Comparison of ENCODE assay signal across 18 cellular contexts in genomic region chr10:91144961-91145360, GRCh38.
"Had no signal": no experiment of that assay in that cellular context is flagged by ENCODE, and none has a peak within 500 bp of the region (broad histone marks: within the 10 kb centered on the region; RNA-seq: fewer than 3 reads in every experiment).

No MANE protein-coding gene starts in this region.

- H3K9me3 ChIP-seq: pancreas, stomach, upper lobe of right lung had no signal

- H3K4me1 Mint-ChIP-seq: activated naive CD8-positive, alpha-beta T cell treated with anti-CD3 and anti-CD28 coated beads, Interleukin-2, amount 10 ng/mL, durations not matched to agents 7 days and 5 days; brain; natural killer cell; stimulated activated effector memory CD8-positive, alpha-beta T cell treated with anti-CD3 and anti-CD28 coated beads, Interleukin-12 subunit alpha, Interleukin-12 subunit beta, amount 100 ng/mL, for 72 hours had no signal

- H3K4me3 ChIP-seq: dorsolateral prefrontal cortex, pancreas, stomach, upper lobe of right lung had no signal

- H3K27me3 ChIP-seq: dorsolateral prefrontal cortex, stomach, upper lobe of right lung had no signal

- ATAC-seq: activated CD8-positive, alpha-beta T cell treated with anti-CD3 and anti-CD28 coated beads, Interleukin-2, amount 10 ng/mL, durations not matched to agents 7 days and 5 days; natural killer cell; pancreas; sciatic nerve; stimulated activated effector memory CD8-positive, alpha-beta T cell treated with anti-CD3 and anti-CD28 coated beads, Interleukin-12 subunit alpha, Interleukin-12 subunit beta, amount 100 ng/mL, for 72 hours; upper lobe of right lung had no signal

- H3K27ac Mint-ChIP-seq: activated CD4-positive, alpha-beta T cell treated with anti-CD3 and anti-CD28 coated beads, Interleukin-2, amount 10 ng/mL, durations not matched to agents 24 days and 14 days; activated CD8-positive, alpha-beta T cell treated with anti-CD3 and anti-CD28 coated beads, Interleukin-2, amount 10 ng/mL, durations not matched to agents 7 days and 5 days; activated naive CD8-positive, alpha-beta T cell treated with anti-CD3 and anti-CD28 coated beads, Interleukin-2, amount 10 ng/mL, durations not matched to agents 7 days and 5 days; activated T-cell treated with anti-CD3 and anti-CD28 coated beads, Interleukin-2, amount 50 U/mL, for 24 hours; activated T-helper 2 cell treated with anti-CD3 and anti-CD28 coated beads, Interferon-gamma antibody, Interleukin-2, Interleukin-4, amounts not matched to agents 10 μg/mL and 5 μg/mL and 100 μg/mL, durations not matched to agents 14 hours and 24 hours and 36 hours; brain; natural killer cell; stimulated activated effector memory CD8-positive, alpha-beta T cell treated with anti-CD3 and anti-CD28 coated beads, Interleukin-12 subunit alpha, Interleukin-12 subunit beta, amount 100 ng/mL, for 72 hours had no signal

- H3K4me3 Mint-ChIP-seq: activated CD4-positive, alpha-beta T cell treated with anti-CD3 and anti-CD28 coated beads, Interleukin-2, amount 10 ng/mL, durations not matched to agents 24 days and 14 days; activated CD8-positive, alpha-beta T cell treated with anti-CD3 and anti-CD28 coated beads, Interleukin-2, amount 10 ng/mL, durations not matched to agents 7 days and 5 days; activated naive CD8-positive, alpha-beta T cell treated with anti-CD3 and anti-CD28 coated beads, Interleukin-2, amount 10 ng/mL, durations not matched to agents 7 days and 5 days; activated T-cell treated with anti-CD3 and anti-CD28 coated beads, Interleukin-2, amount 50 U/mL, for 24 hours; brain; natural killer cell; stimulated activated effector memory CD8-positive, alpha-beta T cell treated with anti-CD3 and anti-CD28 coated beads, Interleukin-12 subunit alpha, Interleukin-12 subunit beta, amount 100 ng/mL, for 72 hours had no signal

- H3K36me3 Mint-ChIP-seq: brain; natural killer cell; stimulated activated effector memory CD8-positive, alpha-beta T cell treated with anti-CD3 and anti-CD28 coated beads, Interleukin-12 subunit alpha, Interleukin-12 subunit beta, amount 100 ng/mL, for 72 hours had no signal

- H3K4me1 ChIP-seq: pancreas, stomach, upper lobe of right lung had no signal

- H3K9me3 Mint-ChIP-seq: activated CD4-positive, alpha-beta T cell treated with anti-CD3 and anti-CD28 coated beads, Interleukin-2, amount 10 ng/mL, durations not matched to agents 24 days and 14 days; activated T-cell treated with anti-CD3 and anti-CD28 coated beads, Interleukin-2, amount 50 U/mL, for 24 hours; activated T-helper 2 cell treated with anti-CD3 and anti-CD28 coated beads, Interferon-gamma antibody, Interleukin-2, Interleukin-4, amounts not matched to agents 10 μg/mL and 5 μg/mL and 100 μg/mL, durations not matched to agents 14 hours and 24 hours and 36 hours; brain; natural killer cell; stimulated activated effector memory CD8-positive, alpha-beta T cell treated with anti-CD3 and anti-CD28 coated beads, Interleukin-12 subunit alpha, Interleukin-12 subunit beta, amount 100 ng/mL, for 72 hours had no signal

- DNase-seq: activated CD4-positive, alpha-beta T cell treated with anti-CD3 and anti-CD28 coated beads, Interleukin-2, amount 10 ng/mL, durations not matched to agents 24 days and 14 days; activated CD8-positive, alpha-beta T cell treated with anti-CD3 and anti-CD28 coated beads, Interleukin-2, amount 10 ng/mL, durations not matched to agents 7 days and 5 days; activated naive CD4-positive, alpha-beta T cell treated with Interleukin-2 at 50 U/mL for 16 hours; activated naive CD8-positive, alpha-beta T cell treated with anti-CD3 and anti-CD28 coated beads, Interleukin-2, amount 10 ng/mL, durations not matched to agents 7 days and 5 days; activated T-cell treated with anti-CD3 and anti-CD28 coated beads, Interleukin-2, amount 50 U/mL, for 24 hours; central memory CD4-positive, alpha-beta T cell; dorsolateral prefrontal cortex; natural killer cell; pancreas; stimulated activated CD4-positive, alpha-beta T cell treated with anti-CD3 and anti-CD28 coated beads, Interleukin-4, amount 100 ng/mL, for 24 hours; stomach; T1000; upper lobe of right lung had no signal

- H3K27ac ChIP-seq: dorsolateral prefrontal cortex, epithelial cell of prostate, pancreas, stomach, upper lobe of right lung had no signal

- H3K36me3 ChIP-seq: pancreas, stomach, upper lobe of right lung had no signal
